25 cellular contexts compared by ENCODE assay signal in the genomic region with DNA sequence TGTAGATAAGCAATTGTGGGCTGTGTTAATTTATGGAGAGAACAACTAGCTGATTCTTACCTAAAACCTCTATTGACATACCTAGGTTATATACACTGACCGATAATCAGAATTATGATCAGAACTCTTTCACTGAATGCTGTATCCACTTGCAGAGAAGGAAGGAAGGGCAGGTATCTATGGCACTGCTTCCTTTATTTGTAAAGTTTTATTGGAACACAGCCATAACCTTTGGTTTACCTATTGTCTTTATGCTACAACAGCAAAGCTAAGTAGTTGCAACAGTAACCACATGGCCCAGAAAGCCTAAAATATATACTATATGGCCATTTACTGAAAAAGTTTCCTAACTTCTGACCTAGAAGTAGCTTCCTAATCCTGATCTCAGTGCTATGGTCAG.
A peak's percentile ranks its signal among the peaks of the same experiment; 100 is the strongest.
DNase-seq lines count a peak whose midpoint lies in the region; ATAC-seq, FAIRE-seq and TF ChIP-seq lines count a peak whose summit lies in the region.
"Had no signal": no experiment of that assay in that cellular context is flagged by ENCODE, and none has a peak within 500 bp of the region (broad histone marks: within the 10 kb centered on the region; RNA-seq: fewer than 3 reads in every experiment).

No MANE protein-coding gene starts in this region.

- peaks cover 15% of the 10 kb centered on the region for H3K9me3 Mint-ChIP-seq in neural progenitor cell
- H3K9me3 Mint-ChIP-seq: CD4-positive, alpha-beta T cell had no signal

- ATAC-seq in PC-3 = no peak
- no peak for ATAC-seq in HG03025 (IDR thresholded peaks at IDR 0.05; ENCODE audit: low FRiP score, unreplicated experiment)
- ATAC-seq: A549 had no signal

- H3K36me3 ChIP-seq in PC-3 (ENCODE audit: low read depth, low read length) = no peaks in the 10 kb centered on the region
- H3K36me3 ChIP-seq in endothelial cell of umbilical vein (ENCODE audit: control insufficient read depth in 2 of 2, extremely low read depth in 1 of 2, insufficient read depth in 2 of 2, low read length in 2 of 2) = no peaks in the 10 kb centered on the region
- no peaks in the 10 kb centered on the region for H3K36me3 ChIP-seq in neural progenitor cell
- H3K36me3 ChIP-seq: BE2C; BLaER1 treated with 17β-estradiol and CSF1 and Interleukin-3, amounts not matched to agents 10 nM and 100 nM; HAP-1 had no signal

- no peaks in the 10 kb centered on the region for H3F3A ChIP-seq in PC-3 (ENCODE audit: low read length, unreplicated experiment)
- no peaks in the 10 kb centered on the region for H3F3A ChIP-seq in neural progenitor cell (ENCODE audit: low read depth)

- H3K27me3 Mint-ChIP-seq in neural progenitor cell (ENCODE audit: insufficient read depth, low read depth) = no peaks in the 10 kb centered on the region
- H3K27me3 Mint-ChIP-seq: CD4-positive, alpha-beta T cell; CD8-positive, alpha-beta memory T cell had no signal

- POLR2A ChIA-PET in PC-3 (lab: Charles Lee; ENCODE audit: unreplicated experiment) (no interaction called here), endothelial cell of umbilical vein (lab: Charles Lee) (no interaction called here)

- DNase-seq in PC-3 (peak; percentile 20), endothelial cell of umbilical vein (ENCODE audit: low read depth, low spot score) (peak; percentile 3), neural progenitor cell (ENCODE audit: low spot score) (no peak), NCI-H345 treated with DMSO at 0.1 percent for 48 hours (lab: John Stamatoyannopoulos, UW; ENCODE audit: unreplicated experiment) (no peak)
- DNase-seq: 8988T; ACHN; AML-193; BE2C; CD4-positive, alpha-beta T cell; CD8-positive, alpha-beta memory T cell; DMS 273 treated with DMSO at 0.1 percent for 48 hours; DMS79; EL; GDM1; GOT3; HFFc6 had no signal

- H3K79me2 ChIP-seq in PC-3 (ENCODE audit: low read length) (no peaks in the 10 kb centered on the region), endothelial cell of umbilical vein (ENCODE audit: control insufficient read depth, insufficient read depth, low read length) (no peaks in the 10 kb centered on the region), neural progenitor cell (ENCODE audit: low read depth) (no peaks in the 10 kb centered on the region)

- H3K4me2 ChIP-seq in PC-3 (ENCODE audit: low read length) = no peak overlapping the region
- no peak overlapping the region for H3K4me2 ChIP-seq in endothelial cell of umbilical vein (ENCODE audit: insufficient read depth, low read length)
- no peak overlapping the region for H3K4me2 ChIP-seq in neural progenitor cell
- H3K4me2 ChIP-seq: A549; BLaER1 treated with 17β-estradiol and CSF1 and Interleukin-3, amounts not matched to agents 10 nM and 100 nM had no signal

- H3K4me1 ChIP-seq in PC-3 (ENCODE audit: insufficient read depth, low read length) (peaks cover 18% of the 10 kb centered on the region; the same call in 1 of the 2 replicates), endothelial cell of umbilical vein (ENCODE audit: control insufficient read depth, extremely low read depth, insufficient read depth, low read length) (no peaks in the 10 kb centered on the region), neural progenitor cell (no peaks in the 10 kb centered on the region)
- H3K4me1 ChIP-seq: A549, HAP-1 had no signal

- no peak overlapping the region for H3K9ac ChIP-seq in PC-3 (ENCODE audit: low read length)
- H3K9ac ChIP-seq in endothelial cell of umbilical vein (replicated peaks; ENCODE audit: extremely low read depth, insufficient read depth, low read length) = no peak overlapping the region
- no peak overlapping the region for H3K9ac ChIP-seq in neural progenitor cell
- H3K9ac ChIP-seq: BLaER1 treated with 17β-estradiol and CSF1 and Interleukin-3, amounts not matched to agents 10 nM and 100 nM had no signal

- H3K4me3 ChIP-seq in PC-3 (ENCODE audit: low read length) (no peak overlapping the region), endothelial cell of umbilical vein (replicated peaks in 1 of 3; ENCODE audit: insufficient read depth in 1 of 3, low read depth in 1 of 3, low read length in 3 of 3) (no peak overlapping the region), neural progenitor cell (no peak overlapping the region)
- H3K4me3 ChIP-seq: A549; BLaER1 treated with 17β-estradiol and CSF1 and Interleukin-3, amounts not matched to agents 10 nM and 100 nM; HAP-1 had no signal

- H4K20me1 ChIP-seq in PC-3 (ENCODE audit: low read length) (no peaks in the 10 kb centered on the region), endothelial cell of umbilical vein (replicated peaks; ENCODE audit: control insufficient read depth, extremely low read depth, insufficient read depth, low read length) (no peaks in the 10 kb centered on the region), neural progenitor cell (ENCODE audit: low read depth) (no peaks in the 10 kb centered on the region)
- H4K20me1 ChIP-seq: BLaER1 treated with 17β-estradiol and CSF1 and Interleukin-3, amounts not matched to agents 10 nM and 100 nM had no signal

- H3K36me3 Mint-ChIP-seq in neural progenitor cell = no peaks in the 10 kb centered on the region
- H3K36me3 Mint-ChIP-seq: CD14-positive monocyte; CD8-positive, alpha-beta memory T cell had no signal

- H3K9me3 ChIP-seq in PC-3 (ENCODE audit: low read length) (no peaks in the 10 kb centered on the region), endothelial cell of umbilical vein (replicated peaks; ENCODE audit: control insufficient read depth, insufficient read depth, low read length) (no peaks in the 10 kb centered on the region), neural progenitor cell (ENCODE audit: low read depth) (no peaks in the 10 kb centered on the region)
- H3K9me3 ChIP-seq: A549, HAP-1 had no signal

- H2AFZ ChIP-seq in PC-3 (ENCODE audit: low read length) = no peak overlapping the region
- no peak overlapping the region for H2AFZ ChIP-seq in endothelial cell of umbilical vein (ENCODE audit: low read depth, low read length)
- no peak overlapping the region for H2AFZ ChIP-seq in neural progenitor cell (replicated peaks)

- no peaks in the 10 kb centered on the region; the same call in 1 of the 2 replicates for H3K9me2 ChIP-seq in PC-3 (replicated peaks; ENCODE audit: low read length)

- H3K27me3 ChIP-seq in PC-3 (ENCODE audit: low read length) (no peaks in the 10 kb centered on the region), endothelial cell of umbilical vein (ENCODE audit: control insufficient read depth in 2 of 2, insufficient read depth in 2 of 2, low read length in 2 of 2) (no peaks in the 10 kb centered on the region), neural progenitor cell (no peaks in the 10 kb centered on the region)
- H3K27me3 ChIP-seq: BE2C; BLaER1 treated with 17β-estradiol and CSF1 and Interleukin-3, amounts not matched to agents 10 nM and 100 nM had no signal

- H3K4me3 Mint-ChIP-seq in neural progenitor cell = no peak overlapping the region
- H3K4me3 Mint-ChIP-seq: CD14-positive monocyte; CD4-positive, alpha-beta T cell; CD8-positive, alpha-beta memory T cell; HFFc6 had no signal

- dilution Hi-C loops in endothelial cell of umbilical vein (cut with MboI; ENCODE audit: extremely low pct_ligation_motif_present, low sequenced_read_pairs) = no loop called here

- intact Hi-C loops in PC-3 (cut with micrococcal nuclease) (no loop called here), endothelial cell of umbilical vein (cut with micrococcal nuclease) (loop anchor here (10.0 kb wide), 1 partner anchor 1093 kb away; no protein-coding TSS in a partner anchor)

- no peak for FAIRE-seq in endothelial cell of umbilical vein (lab: Jason Lieb, UNC)
- FAIRE-seq: A549, GM12891, GM18507, H54 had no signal

- TF ChIP-seq POLR2A in endothelial cell of umbilical vein (IDR thresholded peaks at IDR 0.05; ENCODE audit: low read depth, low read length) = no peak

- CTCF ChIA-PET in PC-3 (lab: Charles Lee) = no interaction called here
- CTCF ChIA-PET in endothelial cell of umbilical vein (lab: Charles Lee) = interaction anchor here (0.9 kb wide), 1 partner anchor 14 kb away, joined by 3 read pairs; no protein-coding TSS in a partner anchor

- H3K27ac Mint-ChIP-seq in neural progenitor cell = no peak overlapping the region
- H3K27ac Mint-ChIP-seq: CD14-positive monocyte; CD4-positive, alpha-beta T cell; CD8-positive, alpha-beta memory T cell; HFFc6 had no signal

- no peak for TF ChIP-seq CTCF in PC-3 (conservative IDR thresholded peaks at IDR 0.05; ENCODE audit: low read depth, low read length)
- TF ChIP-seq CTCF in VCaP (conservative IDR thresholded peaks at IDR 0.05) = no peak
- no peak for TF ChIP-seq CTCF in endothelial cell of umbilical vein (IDR thresholded peaks at IDR 0.05; ENCODE audit: extremely low read depth in 1 of 2, insufficient read depth in 1 of 2, low read depth in 1 of 2, low read length in 2 of 2)
- TF ChIP-seq CTCF in neural progenitor cell (IDR thresholded peaks at IDR 0.05) = no peak

- H3K4me1 Mint-ChIP-seq in neural progenitor cell = no peaks in the 10 kb centered on the region
- H3K4me1 Mint-ChIP-seq: CD14-positive monocyte had no signal

- BruUV-seq in PC-3 (replicated peaks; lab: Mats Ljungman, UMichigan) = no TSS peak
- BruUV-seq in endothelial cell of umbilical vein (replicated peaks; lab: Mats Ljungman, UMichigan) = no TSS peak

- H3K27ac ChIP-seq in PC-3 (ENCODE audit: low read length) = no peak overlapping the region
- H3K27ac ChIP-seq in VCaP = peak overlapping the region; percentile 27; the same call in 1 of the 2 replicates
- no peak overlapping the region for H3K27ac ChIP-seq in endothelial cell of umbilical vein (ENCODE audit: insufficient read depth, low read depth, low read length)
- H3K27ac ChIP-seq in neural progenitor cell = no peak overlapping the region
- H3K27ac ChIP-seq: A549; BLaER1 treated with 17β-estradiol and CSF1 and Interleukin-3, amounts not matched to agents 10 nM and 100 nM had no signal

- H3K9me1 ChIP-seq in endothelial cell of umbilical vein (replicated peaks; ENCODE audit: control insufficient read depth, extremely low read depth, insufficient read depth, low read length) = no peaks in the 10 kb centered on the region

TF ChIP-seq in endothelial cell of umbilical vein, 7 proteins besides CTCF, POLR2A, EP300 and RAD21:
- TF ChIP-seq JUN (IDR thresholded peaks at IDR 0.05; ENCODE audit: borderline replicate concordance, insufficient read depth, insufficient read length, low read depth) = no peak
- TF ChIP-seq MYC (IDR thresholded peaks at IDR 0.05; ENCODE audit: low read depth, low read length) = no peak
- TF ChIP-seq EZH2 (IDR thresholded peaks at IDR 0.05; ENCODE audit: borderline replicate concordance, low read depth, low read length, severe bottlenecking) = no peak
- TF ChIP-seq GATA2 (IDR thresholded peaks at IDR 0.05; ENCODE audit: insufficient read depth, insufficient read length, low read depth, low read length) = no peak

Comparison
In these comparisons a context has a peak if more than half of its experiments do, and no peak if none do; other contexts are left out.
1. DNase-seq: peak in PC-3 (single experiment) and endothelial cell of umbilical vein (single experiment); none in neural progenitor cell (single experiment) and NCI-H345 treated with DMSO at 0.1 percent for 48 hours (single experiment).